ENCODE assay signal across 12 cellular contexts in genomic region chr5:33649801-33650482, GRCh38.
DNase-seq lines count a peak whose midpoint lies in the region; ATAC-seq, FAIRE-seq and TF ChIP-seq lines count a peak whose summit lies in the region.
"Had no signal": no experiment of that assay in that cellular context is flagged by ENCODE, and none has a peak within 500 bp of the region (broad histone marks: within the 10 kb centered on the region; RNA-seq: fewer than 3 reads in every experiment).

No MANE protein-coding gene starts in this region.

- H3K36me3 ChIP-seq in astrocyte (ENCODE audit: insufficient read depth, low read length) (peaks cover 47% of the 10 kb centered on the region), Karpas-422 (ENCODE audit: insufficient read depth, low read length) (no peaks in the 10 kb centered on the region)
- H3K36me3 ChIP-seq: ovary had no signal

- H3K27ac ChIP-seq in astrocyte (ENCODE audit: low read depth, low read length) = peak overlapping the region; percentile 80
- no peak overlapping the region for H3K27ac ChIP-seq in foreskin keratinocyte
- no peak overlapping the region for H3K27ac ChIP-seq in Karpas-422 (ENCODE audit: low read length)
- H3K27ac ChIP-seq: ovary had no signal

- H3K4me3 Mint-ChIP-seq in astrocyte (ENCODE audit: unreplicated experiment) (no peak overlapping the region), type B pancreatic cell (peak overlapping the region; percentile 23)
- H3K4me3 Mint-ChIP-seq: activated CD8-positive, alpha-beta memory T cell treated with anti-CD3 and anti-CD28 coated beads, Interleukin-2, amount 10 ng/mL, durations not matched to agents 7 days and 5 days; stimulated activated memory B cell treated with anti-CD40 and anti-IgM and Interleukin-4, amounts not matched to agents 10 μg/mL and 1 μg/mL and 100 μg/mL, for 72 hours had no signal

- H3K27me3 ChIP-seq in astrocyte (ENCODE audit: insufficient read depth, low read length) (no peaks in the 10 kb centered on the region), foreskin keratinocyte (no peaks in the 10 kb centered on the region), Karpas-422 (ENCODE audit: low read length) (no peaks in the 10 kb centered on the region)
- H3K27me3 ChIP-seq: ovary had no signal

- H3K36me3 Mint-ChIP-seq in astrocyte (ENCODE audit: low read depth, unreplicated experiment) (peaks cover 22% of the 10 kb centered on the region), type B pancreatic cell (peaks cover 25% of the 10 kb centered on the region)
- H3K36me3 Mint-ChIP-seq: activated CD8-positive, alpha-beta memory T cell treated with anti-CD3 and anti-CD28 coated beads, Interleukin-2, amount 10 ng/mL, durations not matched to agents 7 days and 5 days; stimulated activated memory B cell treated with anti-CD40 and anti-IgM and Interleukin-4, amounts not matched to agents 10 μg/mL and 1 μg/mL and 100 μg/mL, for 72 hours had no signal

- H2AFZ ChIP-seq in astrocyte (ENCODE audit: low read depth, low read length) (peak overlapping the region; percentile 19), Karpas-422 (ENCODE audit: low read length) (no peak overlapping the region)

- peak; percentile 35 for ATAC-seq in foreskin keratinocyte
- ATAC-seq: activated CD8-positive, alpha-beta memory T cell treated with anti-CD3 and anti-CD28 coated beads, Interleukin-2, amount 10 ng/mL, durations not matched to agents 7 days and 5 days; stimulated activated memory B cell treated with anti-CD40 and anti-IgM and Interleukin-4, amounts not matched to agents 10 μg/mL and 1 μg/mL and 100 μg/mL, for 72 hours had no signal

- H3K4me2 ChIP-seq in astrocyte (ENCODE audit: low read length) (peak overlapping the region; percentile 74), Karpas-422 (ENCODE audit: low read depth, low read length, poor library complexity, severe bottlenecking) (no peak overlapping the region)

- TF ChIP-seq CTCF in astrocyte (IDR thresholded peaks at IDR 0.05; ENCODE audit: insufficient read depth, low read depth, low read length) (no peak), foreskin keratinocyte (conservative IDR thresholded peaks at IDR 0.05) (no peak), type B pancreatic cell (conservative IDR thresholded peaks at IDR 0.05) (no peak)

- H3K79me2 ChIP-seq in astrocyte (ENCODE audit: insufficient read depth, low read length) (no peaks in the 10 kb centered on the region), Karpas-422 (ENCODE audit: low read length) (no peaks in the 10 kb centered on the region)

- peaks cover 4% of the 10 kb centered on the region for H3K9me3 Mint-ChIP-seq in astrocyte (ENCODE audit: unreplicated experiment)
- no peaks in the 10 kb centered on the region for H3K9me3 Mint-ChIP-seq in type B pancreatic cell
- H3K9me3 Mint-ChIP-seq: stimulated activated memory B cell treated with anti-CD40 and anti-IgM and Interleukin-4, amounts not matched to agents 10 μg/mL and 1 μg/mL and 100 μg/mL, for 72 hours had no signal

- H3K4me1 Mint-ChIP-seq in astrocyte (ENCODE audit: low read depth, unreplicated experiment) (peaks cover 35% of the 10 kb centered on the region), type B pancreatic cell (ENCODE audit: unreplicated experiment) (peaks cover 22% of the 10 kb centered on the region)
- H3K4me1 Mint-ChIP-seq: activated CD8-positive, alpha-beta memory T cell treated with anti-CD3 and anti-CD28 coated beads, Interleukin-2, amount 10 ng/mL, durations not matched to agents 7 days and 5 days; stimulated activated memory B cell treated with anti-CD40 and anti-IgM and Interleukin-4, amounts not matched to agents 10 μg/mL and 1 μg/mL and 100 μg/mL, for 72 hours had no signal

- FAIRE-seq in astrocyte (lab: Jason Lieb, UNC) (peak; percentile 87), urothelium cell line (lab: Jason Lieb, UNC) (no peak)

- H3K4me3 ChIP-seq in astrocyte (ENCODE audit: insufficient read depth, low read depth, low read length) (peak overlapping the region; percentile 41), Karpas-422 (ENCODE audit: low read length) (no peak overlapping the region)
- H3K4me3 ChIP-seq: ovary had no signal

- peaks cover 23% of the 10 kb centered on the region for H3K4me1 ChIP-seq in astrocyte (ENCODE audit: insufficient read depth, low read length)
- no peaks in the 10 kb centered on the region for H3K4me1 ChIP-seq in foreskin keratinocyte
- no peaks in the 10 kb centered on the region for H3K4me1 ChIP-seq in Karpas-422 (ENCODE audit: low read length)

- H3K9me3 ChIP-seq in astrocyte (ENCODE audit: insufficient read depth, low read depth, low read length) (no peaks in the 10 kb centered on the region), Karpas-422 (ENCODE audit: low read length) (no peaks in the 10 kb centered on the region)
- H3K9me3 ChIP-seq: ovary had no signal

- no peaks in the 10 kb centered on the region for H3K9me2 ChIP-seq in Karpas-422 (replicated peaks; ENCODE audit: insufficient read depth, low read length)

- H4K20me1 ChIP-seq in astrocyte (ENCODE audit: insufficient read depth, low read length) (no peaks in the 10 kb centered on the region), Karpas-422 (ENCODE audit: insufficient read depth, low read depth, low read length) (no peaks in the 10 kb centered on the region)

- H3K27me3 Mint-ChIP-seq in astrocyte (ENCODE audit: low read depth, unreplicated experiment) (no peaks in the 10 kb centered on the region), type B pancreatic cell (no peaks in the 10 kb centered on the region)
- H3K27me3 Mint-ChIP-seq: activated CD8-positive, alpha-beta memory T cell treated with anti-CD3 and anti-CD28 coated beads, Interleukin-2, amount 10 ng/mL, durations not matched to agents 7 days and 5 days; stimulated activated memory B cell treated with anti-CD40 and anti-IgM and Interleukin-4, amounts not matched to agents 10 μg/mL and 1 μg/mL and 100 μg/mL, for 72 hours had no signal

- DNase-seq in HK-2 (ENCODE audit: unreplicated experiment) (peak; percentile 5), astrocyte (ENCODE audit: low read depth) (peak; percentile 96), foreskin keratinocyte (peak; percentile 57 to 80), type B pancreatic cell (ENCODE audit: extremely low spot score, unreplicated experiment) (no peak), Karpas-422 (no peak), NCI-H345 treated with DMSO at 0.1 percent for 48 hours (lab: John Stamatoyannopoulos, UW; ENCODE audit: unreplicated experiment) (no peak), urothelium cell line (ENCODE audit: low spot score) (no peak)
- DNase-seq: activated CD8-positive, alpha-beta memory T cell treated with anti-CD3 and anti-CD28 coated beads, Interleukin-2, amount 10 ng/mL, durations not matched to agents 7 days and 5 days; DMS79 treated with DMSO at 0.1 percent for 48 hours; NCI-H146; ovary had no signal

- H3K27ac Mint-ChIP-seq in astrocyte (ENCODE audit: unreplicated experiment) (peak overlapping the region; percentile 88), type B pancreatic cell (peak overlapping the region; percentile 92)
- H3K27ac Mint-ChIP-seq: activated CD8-positive, alpha-beta memory T cell treated with anti-CD3 and anti-CD28 coated beads, Interleukin-2, amount 10 ng/mL, durations not matched to agents 7 days and 5 days; stimulated activated memory B cell treated with anti-CD40 and anti-IgM and Interleukin-4, amounts not matched to agents 10 μg/mL and 1 μg/mL and 100 μg/mL, for 72 hours had no signal

- H3K9ac ChIP-seq in astrocyte (ENCODE audit: low read length) (peak overlapping the region; percentile 68), Karpas-422 (ENCODE audit: low read length) (no peak overlapping the region)

Comparison
In these comparisons a context has a peak if more than half of its experiments do, and no peak if none do; other contexts are left out.
1. DNase-seq: peak in HK-2 (single experiment), astrocyte (single experiment) and foreskin keratinocyte (2 of 2); none in type B pancreatic cell (single experiment), Karpas-422 (single experiment), NCI-H345 treated with DMSO at 0.1 percent for 48 hours (single experiment) and urothelium cell line (single experiment).